In the genomic region with DNA sequence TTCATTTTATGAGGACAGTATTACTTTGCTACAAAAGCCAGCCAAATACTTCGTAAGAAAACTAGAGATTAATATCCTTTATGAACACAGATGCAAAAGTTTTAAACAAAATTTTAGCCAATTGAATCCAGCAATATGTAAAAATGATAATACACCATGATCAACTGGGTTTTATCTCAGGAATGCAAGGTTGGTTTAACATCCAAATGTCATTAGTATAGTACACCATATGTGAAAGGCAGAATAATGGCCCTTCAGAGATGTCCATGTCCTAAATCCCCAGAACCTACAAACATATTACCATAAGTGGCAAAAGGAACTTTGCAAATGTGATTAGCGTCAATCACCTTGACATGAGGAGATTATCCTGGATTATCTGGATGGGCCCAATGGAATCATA, we compare ENCODE assay signal across 29 cellular contexts.
"Had no signal": no experiment of that assay in that cellular context is flagged by ENCODE, and none has a peak within 500 bp of the region (broad histone marks: within the 10 kb centered on the region; RNA-seq: fewer than 3 reads in every experiment).

No MANE protein-coding gene starts in this region.

- DNase-seq: activated CD4-positive, alpha-beta memory T cell treated with anti-CD3 and anti-CD28 coated beads for 36 hours; activated CD4-positive, alpha-beta T cell treated with anti-CD3 and anti-CD28 coated beads for 4 hours; activated CD4-positive, alpha-beta T cell treated with anti-CD3 and anti-CD28 coated beads, Interleukin-2, amount 10 ng/mL, durations not matched to agents 24 days and 14 days; activated CD4-positive, alpha-beta T cell treated with anti-CD3 and anti-CD28 coated beads, Interleukin-2, amount 50 U/mL, for 1 hour; activated CD4-positive, alpha-beta T cell treated with anti-CD3 and anti-CD28 coated beads, Interleukin-2, amount 50 U/mL, for 4 hours; activated CD4-positive, CD25-positive, alpha-beta regulatory T cell; activated CD8-positive, alpha-beta memory T cell treated with anti-CD3 and anti-CD28 coated beads, Interleukin-2, amount 50 U/mL, for 4 hours; activated CD8-positive, alpha-beta T cell treated with anti-CD3 and anti-CD28 coated beads for 36 hours; activated effector memory CD4-positive, alpha-beta T cell treated with Interleukin-2 at 50 U/mL for 16 hours; activated gamma-delta T cell; activated naive CD4-positive, alpha-beta T cell treated with anti-CD3 and anti-CD28 coated beads, Interleukin-2, amount 10 ng/mL, durations not matched to agents 7 days and 5 days; activated naive CD4-positive, alpha-beta T cell treated with Interleukin-2 at 50 U/mL for 16 hours; activated naive CD8-positive, alpha-beta T cell treated with anti-CD3 and anti-CD28 coated beads, Interleukin-2, amount 10 ng/mL, durations not matched to agents 7 days and 5 days; activated naive CD8-positive, alpha-beta T cell treated with anti-CD3 and anti-CD28 coated beads, Interleukin-2, amount 50 U/mL, for 24 hours; activated T-cell treated with anti-CD3 and anti-CD28 coated beads for 4 hours; activated T-cell treated with anti-CD3 and anti-CD28 coated beads, Interleukin-2, amount 50 U/mL, for 1 hour; activated T-cell treated with anti-CD3 and anti-CD28 coated beads, Interleukin-2, amount 50 U/mL, for 48 hours; amygdala; anterior cingulate cortex; caudate nucleus; cerebellar nuclear complex; colonic mucosa; T-helper 17 cell; T-helper 9 cell had no signal

- H3K9me3 ChIP-seq: colonic mucosa had no signal

- H3K4me3 ChIP-seq: ascending aorta, cardiac muscle cell, colonic mucosa had no signal

- H3K36me3 ChIP-seq: ascending aorta, cardiac muscle cell, colonic mucosa had no signal

- ATAC-seq: activated CD4-positive, CD25-positive, alpha-beta regulatory T cell treated with anti-CD3 and anti-CD28 coated beads, Interleukin-2, amount 50 U/mL, for 24 hours; activated CD8-positive, alpha-beta T cell treated with anti-CD3 and anti-CD28 coated beads for 36 hours; activated naive CD8-positive, alpha-beta T cell treated with anti-CD3 and anti-CD28 coated beads, Interleukin-2, amount 50 U/mL, for 24 hours; T-helper 17 cell; WTC11 had no signal

- H3K27me3 ChIP-seq: ascending aorta, cardiac muscle cell, colonic mucosa had no signal

- H3K27ac ChIP-seq: ascending aorta, cardiac muscle cell, colonic mucosa, VCaP had no signal
